In genomic region chr7:97971990-97972943, GRCh38 we compare ENCODE assay signal across 7 cellular contexts. TPM values are rescaled to one million over a fixed set of nuclear protein-coding genes. Genes with fewer than 3 reads are reported as not detected.
DNase-seq lines count a peak whose midpoint lies in the region; ATAC-seq lines count a peak whose summit lies in the region.

No MANE protein-coding gene starts in this region.

- ATAC-seq in GM18498 (IDR thresholded peaks at IDR 0.05; ENCODE audit: unreplicated experiment) = peak; percentile 98
- ATAC-seq in HG02840 (IDR thresholded peaks at IDR 0.05; ENCODE audit: low FRiP score, unreplicated experiment) = peak; percentile 97
- peak; percentile 91 for ATAC-seq in sciatic nerve

- intact Hi-C loops in sciatic nerve (cut with DNase I) = no loop called here

- peak; percentile 68 for DNase-seq in NCI-H146 treated with DMSO at 0.1 percent for 48 hours (lab: John Stamatoyannopoulos, UW; ENCODE audit: unreplicated experiment)
- DNase-seq in T-helper 22 cell (ENCODE audit: low read depth) = peak; percentile 64
- peak; percentile 81 for DNase-seq in astrocyte of the hippocampus (ENCODE audit: low read depth, low spot score)
- peak; percentile 2 to 84 (median 60) for DNase-seq in hypothalamus (lab: John Stamatoyannopoulos, UW)
- DNase-seq in sciatic nerve (ENCODE audit: low spot score) = peak; percentile 84

RNA-seq across cellular contexts. Expression of gene OCM2, which starts 17.7 kb away (rescaled TPM):
- total RNA-seq in sciatic nerve = not detected

Comparison
In these comparisons a context has a peak if more than half of its experiments do, and no peak if none do; other contexts are left out.
1. Peak in every context shown above with its lines: DNase-seq and ATAC-seq.